Comparison of ENCODE assay signal across 9 cellular contexts in genomic region chr10:49115015-49115795, GRCh38. TPM values are rescaled to one million over a fixed set of nuclear protein-coding genes. Genes with fewer than 3 reads are reported as not detected.
DNase-seq lines count a peak whose midpoint lies in the region; ATAC-seq and TF ChIP-seq lines count a peak whose summit lies in the region.
"Had no signal": no experiment of that assay in that cellular context is flagged by ENCODE, and none has a peak within 500 bp of the region (broad histone marks: within the 10 kb centered on the region; RNA-seq: fewer than 3 reads in every experiment).

A gene with protein sequence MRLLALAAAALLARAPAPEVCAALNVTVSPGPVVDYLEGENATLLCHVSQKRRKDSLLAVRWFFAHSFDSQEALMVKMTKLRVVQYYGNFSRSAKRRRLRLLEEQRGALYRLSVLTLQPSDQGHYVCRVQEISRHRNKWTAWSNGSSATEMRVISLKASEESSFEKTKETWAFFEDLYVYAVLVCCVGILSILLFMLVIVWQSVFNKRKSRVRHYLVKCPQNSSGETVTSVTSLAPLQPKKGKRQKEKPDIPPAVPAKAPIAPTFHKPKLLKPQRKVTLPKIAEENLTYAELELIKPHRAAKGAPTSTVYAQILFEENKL (minus strand): TSS chr10:49115522. CDS start chr10:49115485, 37 bp downstream.

- H3K4me1 ChIP-seq in Panc1 (ENCODE audit: control insufficient read depth, insufficient read depth, low read length) (no peaks in the 10 kb centered on the region), mesendoderm (ENCODE audit: control insufficient read depth, low read depth, low read length) (no peaks in the 10 kb centered on the region), tibial nerve (peaks cover 0 to 49% (median 2%) of the 10 kb centered on the region in 4 donors)

- H3K23ac ChIP-seq in mesendoderm (ENCODE audit: low read length): no peak within 1 kb of the TSS

- no peak within 1 kb of the TSS for H3K4ac ChIP-seq in mesendoderm (ENCODE audit: low read depth, low read length)

- H3K27me3 Mint-ChIP-seq in endothelial cell (ENCODE audit: unreplicated experiment): no peaks in the 10 kb centered on the region

- H3K36me3 Mint-ChIP-seq in endothelial cell (ENCODE audit: low read depth, unreplicated experiment): no peaks in the 10 kb centered on the region

- no peak for TF ChIP-seq POLR2A in tibial nerve (IDR thresholded peaks at IDR 0.05)

- H3K79me1 ChIP-seq in mesendoderm (ENCODE audit: low read length): no peaks in the 10 kb centered on the region

- no peak within 1 kb of the TSS for H4K8ac ChIP-seq in mesendoderm (ENCODE audit: low read depth, low read length)

- peak within 1 kb of the TSS; percentile 86 for H3K56ac ChIP-seq in mesendoderm (ENCODE audit: low read length)

- H2BK5ac ChIP-seq in mesendoderm (ENCODE audit: low read length): no peak within 1 kb of the TSS

- H3K36me3 ChIP-seq in Panc1 (ENCODE audit: control insufficient read depth, insufficient read depth, low read length) (no peaks in the 10 kb centered on the region), mesendoderm (ENCODE audit: control insufficient read depth, insufficient read depth, low read length) (no peaks in the 10 kb centered on the region), tibial nerve (no peaks in the 10 kb centered on the region)

- peak; percentile 54 for ATAC-seq in Panc1
- no peak for ATAC-seq in HG03159 (IDR thresholded peaks at IDR 0.05; ENCODE audit: unreplicated experiment)
- no peak for ATAC-seq in GM18511 (IDR thresholded peaks at IDR 0.05; ENCODE audit: unreplicated experiment)
- no peak for ATAC-seq in GM18502 (IDR thresholded peaks at IDR 0.05; ENCODE audit: poor library complexity, unreplicated experiment)

- H3K27ac ChIP-seq in Panc1 (ENCODE audit: low read length) (no peak within 1 kb of the TSS), mesendoderm (ENCODE audit: low read depth, low read length) (no peak within 1 kb of the TSS), tibial nerve (peak within 1 kb of the TSS; percentile 71 to 85 (median 79))

- BruUV-seq in Panc1 (replicated peaks; lab: Mats Ljungman, UMichigan): no TSS peak

- TF ChIP-seq CTCF in Panc1 (IDR thresholded peaks at IDR 0.05) (no peak; the same call in 1 of the 2 replicates), endothelial cell (IDR thresholded peaks at IDR 0.05; ENCODE audit: unreplicated experiment) (no peak), tibial nerve (IDR thresholded peaks at IDR 0.05) (peak in 2 of 5 experiments; percentile 12 to 23)

- in situ Hi-C loops in Panc1 (cut with HindIII; ENCODE audit: low pct_unique_long_range_greater_than_20kb, low sequenced_read_pairs): no loop called here

- H3K27ac Mint-ChIP-seq in endothelial cell (ENCODE audit: unreplicated experiment): no peak within 1 kb of the TSS

- H3K4me3 ChIP-seq in Panc1 (ENCODE audit: low read depth in 2 of 2, low read length in 2 of 2) (peak within 1 kb of the TSS; percentile 11 to 14; a peak in 3 of 4 replicates), mesendoderm (ENCODE audit: low read length) (peak within 1 kb of the TSS; percentile 11), tibial nerve (peak within 1 kb of the TSS; percentile 41 to 68 (median 50))

- H2AK5ac ChIP-seq in mesendoderm (ENCODE audit: low read length): no peak within 1 kb of the TSS

- WGBS in mesendoderm (ENCODE audit: extremely low coverage, insufficient coverage, low lambda C conversion rate): no CpG with 5 or more reads among the region's 95 CpGs
- whole genome bisulfite sequencing in tibial nerve, 2 donors: 1 to 11% methylated on average over 17 to 26 of the region's 95 CpGs

- H3K4me1 Mint-ChIP-seq in endothelial cell (ENCODE audit: unreplicated experiment): no peaks in the 10 kb centered on the region

- intact Hi-C loops in Panc1 (cut with micrococcal nuclease; ENCODE audit: unreplicated experiment): no loop called here

- peak within 1 kb of the TSS; percentile 89 for H3K4me3 Mint-ChIP-seq in endothelial cell (ENCODE audit: unreplicated experiment)

- H3K18ac ChIP-seq in mesendoderm (ENCODE audit: low read length): no peak within 1 kb of the TSS

- no peak within 1 kb of the TSS for H2BK15ac ChIP-seq in mesendoderm (replicated peaks; ENCODE audit: low read depth)

- H3K27me3 ChIP-seq in Panc1 (ENCODE audit: control insufficient read depth, insufficient read depth, low read length): peaks cover 22% of the 10 kb centered on the region
- H3K27me3 ChIP-seq in mesendoderm (ENCODE audit: insufficient read depth, low read length, poor library complexity): no peaks in the 10 kb centered on the region
- no peaks in the 10 kb centered on the region for H3K27me3 ChIP-seq in tibial nerve

- no peaks in the 10 kb centered on the region for H3K79me2 ChIP-seq in mesendoderm (ENCODE audit: control insufficient read depth, insufficient read depth, low read length)

- peak within 1 kb of the TSS; percentile 69 for H3K9ac ChIP-seq in mesendoderm (ENCODE audit: low read length)

- H3K9me3 ChIP-seq in Panc1 (ENCODE audit: control insufficient read depth, insufficient read depth, low read depth, low read length) (no peaks in the 10 kb centered on the region), tibial nerve (no peaks in the 10 kb centered on the region)

- CTCF ChIA-PET in Panc1 (lab: Charles Lee): no interaction called here

- H3K4me2 ChIP-seq in mesendoderm (ENCODE audit: low read length): peak within 1 kb of the TSS; percentile 63

- H3K9me3 Mint-ChIP-seq in endothelial cell (ENCODE audit: unreplicated experiment): no peaks in the 10 kb centered on the region

- no peak within 1 kb of the TSS for H2BK120ac ChIP-seq in mesendoderm (ENCODE audit: low read depth, low read length)

- no peak within 1 kb of the TSS for H4K5ac ChIP-seq in mesendoderm (ENCODE audit: low read length)

- DNase-seq in ELR (ENCODE audit: low read depth) (peak; percentile 36), Panc1 (ENCODE audit: low read depth, low spot score) (no peak), endothelial cell (ENCODE audit: low spot score) (peak; percentile 50), mesendoderm (peak; percentile 63), tibial nerve (ENCODE audit: low spot score in 2 of 2) (peak in 1 of 2 donors; percentile 23)

- POLR2A ChIA-PET in Panc1 (lab: Charles Lee): no interaction called here

- TF ChIP-seq EP300 in tibial nerve (IDR thresholded peaks at IDR 0.05): no peak

RNA-seq across cellular contexts. Expression of the gene that starts here (rescaled TPM):
- total RNA-seq in Panc1 (2021; ENCODE audit: unreplicated experiment) (0.13 TPM), endothelial cell (ENCODE audit: unreplicated experiment) (0.38 TPM), tibial nerve (10 to 100 TPM in 3 of 4 donors, 1 to 10 TPM in 1; 9.8 to 18.2 (median 12.8) TPM)
- polyA plus RNA-seq in Panc1 (2012; ENCODE audit: insufficient read length): 0.10 TPM
- 0.31 TPM for polyA plus RNA-seq in mesendoderm (2013, experiment 1 of 2)
- 0.28 TPM for polyA plus RNA-seq in mesendoderm (2013, experiment 2 of 2)
- total RNA-seq: M059J had no signal

Comparison
In these comparisons a context has a peak if more than half of its experiments do, and no peak if none do; other contexts are left out.
1. Peak in ATAC-seq and H3K4me3 ChIP-seq in Panc1; RNA of the gene not detected or under 1 TPM.
2. Peak in DNase-seq in endothelial cell; RNA of the gene not detected or under 1 TPM.
3. H3K27ac ChIP-seq: peak in tibial nerve (4 of 4); none in Panc1 (single experiment) and mesendoderm (single experiment).
4. Peak in every context shown above with its lines, with median percentiles within 50 percentile points of each other: H3K4me3 ChIP-seq.